In the genomic region with DNA sequence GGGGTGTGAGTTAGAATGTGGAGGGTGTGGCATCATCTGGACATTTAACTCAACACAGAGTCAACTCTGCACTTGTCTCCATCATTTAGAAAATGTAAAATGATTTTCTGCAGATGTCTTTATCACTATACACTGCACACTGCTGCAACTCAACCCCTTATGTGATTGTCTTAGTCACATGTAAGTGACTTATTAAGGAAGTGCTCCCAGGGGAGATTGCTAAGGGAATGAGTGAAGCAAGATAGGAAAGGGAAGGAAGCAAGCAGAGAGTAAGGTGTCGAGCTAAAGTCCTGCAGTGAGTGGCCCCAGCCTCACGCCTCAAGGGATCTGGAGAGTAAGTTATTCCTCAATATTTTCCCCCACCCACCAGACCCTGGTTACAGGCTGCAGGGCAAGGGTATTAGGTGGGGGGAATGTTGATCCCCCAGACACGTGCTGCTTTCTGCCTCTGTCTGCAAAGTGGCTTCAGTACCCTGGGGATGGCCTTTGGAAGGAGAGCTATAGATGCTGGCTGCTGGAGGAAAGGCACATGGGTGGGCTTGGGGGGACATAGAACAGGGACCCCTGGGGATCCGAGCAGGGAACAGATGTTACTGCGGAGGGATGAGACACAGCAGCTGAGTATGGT, we compare ENCODE assay signal across 17 cellular contexts.
"Had no signal": no experiment of that assay in that cellular context is flagged by ENCODE, and none has a peak within 500 bp of the region (broad histone marks: within the 10 kb centered on the region; RNA-seq: fewer than 3 reads in every experiment).

No MANE protein-coding gene starts in this region.

- H3K27me3 Mint-ChIP-seq: activated CD4-positive, alpha-beta memory T cell treated with anti-CD3 and anti-CD28 coated beads for 36 hours had no signal

- H3K27ac Mint-ChIP-seq: activated CD4-positive, alpha-beta memory T cell treated with anti-CD3 and anti-CD28 coated beads for 36 hours; activated CD8-positive, alpha-beta memory T cell treated with anti-CD3 and anti-CD28 coated beads, Interleukin-2, amount 10 ng/mL, durations not matched to agents 7 days and 5 days; activated T-helper 2 cell treated with anti-CD3 and anti-CD28 coated beads, Interferon-gamma antibody, Interleukin-2, Interleukin-4, amounts not matched to agents 10 μg/mL and 5 μg/mL and 100 μg/mL, durations not matched to agents 14 hours and 24 hours and 36 hours; naive thymus-derived CD8-positive, alpha-beta T cell; stimulated activated naive CD8-positive, alpha-beta T cell treated with anti-CD3 and anti-CD28 coated beads, Interleukin-15, Interleukin-2, amounts not matched to agents 100 ng/mL and 50 ng/mL, for 24 hours had no signal

- DNase-seq: activated CD4-positive, alpha-beta memory T cell treated with anti-CD3 and anti-CD28 coated beads for 36 hours; activated CD8-positive, alpha-beta memory T cell treated with anti-CD3 and anti-CD28 coated beads, Interleukin-2, amount 10 ng/mL, durations not matched to agents 7 days and 5 days; activated naive CD4-positive, alpha-beta T cell treated with anti-CD3 and anti-CD28 coated beads, Interleukin-2, amount 50 U/mL, for 16 hours; activated T-cell treated with anti-CD3 and anti-CD28 coated beads, Interleukin-2, amount 50 U/mL, for 1 hour; caudate nucleus; colonic mucosa; mesenchymal stem cell; naive thymus-derived CD8-positive, alpha-beta T cell; posterior cingulate gyrus; T-cell; T-helper 9 cell; upper lobe of left lung had no signal

- H3K27me3 ChIP-seq: colonic mucosa, upper lobe of left lung had no signal

- H3K9me3 Mint-ChIP-seq: activated CD4-positive, alpha-beta memory T cell treated with anti-CD3 and anti-CD28 coated beads for 36 hours; activated T-helper 2 cell treated with anti-CD3 and anti-CD28 coated beads, Interferon-gamma antibody, Interleukin-2, Interleukin-4, amounts not matched to agents 10 μg/mL and 5 μg/mL and 100 μg/mL, durations not matched to agents 14 hours and 24 hours and 36 hours; naive thymus-derived CD8-positive, alpha-beta T cell; stimulated activated naive CD8-positive, alpha-beta T cell treated with anti-CD3 and anti-CD28 coated beads, Interleukin-15, Interleukin-2, amounts not matched to agents 100 ng/mL and 50 ng/mL, for 24 hours had no signal

- ATAC-seq: activated CD8-positive, alpha-beta memory T cell treated with anti-CD3 and anti-CD28 coated beads, Interleukin-2, amount 10 ng/mL, durations not matched to agents 7 days and 5 days; esophagus mucosa; naive thymus-derived CD8-positive, alpha-beta T cell; T-cell had no signal

- H3K36me3 Mint-ChIP-seq: activated CD4-positive, alpha-beta memory T cell treated with anti-CD3 and anti-CD28 coated beads for 36 hours; activated CD8-positive, alpha-beta memory T cell treated with anti-CD3 and anti-CD28 coated beads, Interleukin-2, amount 10 ng/mL, durations not matched to agents 7 days and 5 days; naive thymus-derived CD8-positive, alpha-beta T cell; T-cell had no signal

- H3K4me1 ChIP-seq: colonic mucosa had no signal

- H3K27ac ChIP-seq: colonic mucosa, neutrophil, upper lobe of left lung, VCaP had no signal

- H3K4me3 Mint-ChIP-seq: activated CD4-positive, alpha-beta memory T cell treated with anti-CD3 and anti-CD28 coated beads for 36 hours; activated CD8-positive, alpha-beta memory T cell treated with anti-CD3 and anti-CD28 coated beads, Interleukin-2, amount 10 ng/mL, durations not matched to agents 7 days and 5 days; naive thymus-derived CD8-positive, alpha-beta T cell; stimulated activated naive CD8-positive, alpha-beta T cell treated with anti-CD3 and anti-CD28 coated beads, Interleukin-15, Interleukin-2, amounts not matched to agents 100 ng/mL and 50 ng/mL, for 24 hours; T-cell had no signal

- H3K4me3 ChIP-seq: colonic mucosa, upper lobe of left lung had no signal

- H3K36me3 ChIP-seq: colonic mucosa, neutrophil, upper lobe of left lung had no signal

- H3K9me3 ChIP-seq: colonic mucosa, neutrophil, upper lobe of left lung had no signal
